ENCODE assay signal across 8 cellular contexts in genomic region chr19:18291019-18291524, GRCh38. TPM values are rescaled to one million over a fixed set of nuclear protein-coding genes. Genes with fewer than 3 reads are reported as not detected.
DNase-seq lines count a peak whose midpoint lies in the region; ATAC-seq, FAIRE-seq and TF ChIP-seq lines count a peak whose summit lies in the region.

No MANE protein-coding gene starts in this region.

- TF ChIP-seq RAD21 in A549 (conservative IDR thresholded peaks at IDR 0.05 in 1 of 2, IDR thresholded peaks at IDR 0.05 in 1 of 2), result no peak

- DNase-seq in A549 (ENCODE audit: low read depth in 1 of 2, low spot score in 1 of 2) (no peak), adrenal gland (peak in 4 of 7 donors; percentile 34 to 66 (median 55)), mesenchymal stem cell (no peak), NCI-H446 treated with DMSO at 0.1 percent for 48 hours (lab: John Stamatoyannopoulos, UW) (no peak)

- intact Hi-C loops in adrenal gland (cut with DNase I), result no loop called here

- H4K91ac ChIP-seq in mesenchymal stem cell (ENCODE audit: low read length), result peak overlapping the region; percentile 98

- FAIRE-seq in A549 (lab: Jason Lieb, UNC), result no peak

- H3K27ac ChIP-seq in A549, result peak overlapping the region; percentile 99 to 100
- peak overlapping the region; percentile 96 to 100 (median 98) for H3K27ac ChIP-seq in adrenal gland
- H3K27ac ChIP-seq in mesenchymal stem cell (ENCODE audit: low read length, poor library complexity, severe bottlenecking), result peak overlapping the region; percentile 57

- no peak for ATAC-seq in A549
- peak; percentile 1 for ATAC-seq in GM21825 (IDR thresholded peaks at IDR 0.05; ENCODE audit: unreplicated experiment)
- no peak for ATAC-seq in HG02623 (IDR thresholded peaks at IDR 0.05; ENCODE audit: unreplicated experiment)
- ATAC-seq in GM19324 (IDR thresholded peaks at IDR 0.05; ENCODE audit: low FRiP score, unreplicated experiment), result no peak
- no peak for ATAC-seq in GM19455 (IDR thresholded peaks at IDR 0.05; ENCODE audit: unreplicated experiment)

- H3K79me1 ChIP-seq in mesenchymal stem cell (replicated peaks; ENCODE audit: low read length, poor library complexity, severe bottlenecking), result no peaks in the 10 kb centered on the region

- H3K9me3 ChIP-seq in A549 (no peaks in the 10 kb centered on the region), adrenal gland (replicated peaks in 1 of 3) (no peaks in the 10 kb centered on the region), mesenchymal stem cell (ENCODE audit: control insufficient read depth, low read length) (no peaks in the 10 kb centered on the region)

- H3K36me3 ChIP-seq in adrenal gland (replicated peaks in 1 of 2) (no peaks in the 10 kb centered on the region), mesenchymal stem cell (ENCODE audit: control insufficient read depth in 1 of 2, insufficient read depth in 2 of 2, low read depth in 1 of 2, low read length in 2 of 2) (no peaks in the 10 kb centered on the region)

- H3K4me2 ChIP-seq in A549 (peak overlapping the region; percentile 92), mesenchymal stem cell (ENCODE audit: low read length, poor library complexity, severe bottlenecking) (peak overlapping the region; percentile 75)

- peak overlapping the region; percentile 94 for H3K9ac ChIP-seq in mesenchymal stem cell (ENCODE audit: low read length)

- POLR2A ChIA-PET in A549 (lab: Yijun Ruan, JAX), result interaction anchor here (2.5 to 3.0 kb wide), 3 partner anchors 10 to 31 kb away, joined by 48 to 235 read pairs (median 51); partner anchors contain the start of genes JUND and LSM4

- H3K4me3 ChIP-seq in A549, result peak overlapping the region; percentile 56
- peak overlapping the region in 2 of 4 donors; percentile 69 to 82 for H3K4me3 ChIP-seq in adrenal gland
- H3K4me3 ChIP-seq in mesenchymal stem cell (ENCODE audit: insufficient read depth in 1 of 2, low read depth in 1 of 2, low read length in 2 of 2), result peak overlapping the region; percentile 66 to 79

- no peak for TF ChIP-seq POLR2A in A549 (IDR thresholded peaks at IDR 0.05; ENCODE audit: low read length)
- no peak for TF ChIP-seq POLR2A in adrenal gland (IDR thresholded peaks at IDR 0.05)

- peak overlapping the region; percentile 95 for H2BK15ac ChIP-seq in mesenchymal stem cell (ENCODE audit: low read depth, poor library complexity, severe bottlenecking)

- H2BK12ac ChIP-seq in mesenchymal stem cell (ENCODE audit: low read length in 2 of 2), result peak overlapping the region; percentile 69 to 96

- H2AK5ac ChIP-seq in mesenchymal stem cell (ENCODE audit: low read length, severe bottlenecking), result peak overlapping the region; percentile 86

- TF ChIP-seq CTCF in A549 (IDR thresholded peaks at IDR 0.05) (no peak), adrenal gland (IDR thresholded peaks at IDR 0.05) (no peak)

- CTCF ChIA-PET in A549 (lab: Yijun Ruan, JAX), result interaction anchor here (6.5 kb wide), 1 partner anchor 12 kb away, joined by 57 read pairs; the partner anchor contains the start of gene JUND

- peak overlapping the region; percentile 45 to 90 for H3K4ac ChIP-seq in mesenchymal stem cell (ENCODE audit: low read depth in 1 of 2, low read length in 2 of 2)

- peak overlapping the region; percentile 81 to 89 for H3K18ac ChIP-seq in mesenchymal stem cell (ENCODE audit: low read depth in 1 of 2, low read length in 2 of 2)

- peaks cover 30% of the 10 kb centered on the region for H3K4me1 ChIP-seq in A549
- H3K4me1 ChIP-seq in adrenal gland (replicated peaks in 1 of 2), result peaks cover 26 to 35% of the 10 kb centered on the region in 2 donors
- H3K4me1 ChIP-seq in mesenchymal stem cell (ENCODE audit: control insufficient read depth, insufficient read depth, low read depth, low read length), result peaks cover 45% of the 10 kb centered on the region

- peak overlapping the region; percentile 88 for H4K8ac ChIP-seq in mesenchymal stem cell (ENCODE audit: low read length)

- no peak for TF ChIP-seq EP300 in A549 (IDR thresholded peaks at IDR 0.05)

- H3K27me3 ChIP-seq in adrenal gland (no peaks in the 10 kb centered on the region), mesenchymal stem cell (ENCODE audit: control insufficient read depth in 1 of 2, insufficient read depth in 1 of 2, low read length in 2 of 2) (no peaks in the 10 kb centered on the region)

- peak overlapping the region; percentile 94 for H2BK120ac ChIP-seq in mesenchymal stem cell (ENCODE audit: low read depth, low read length)

- H3K23ac ChIP-seq in mesenchymal stem cell (ENCODE audit: low read length in 2 of 2), result peak overlapping the region in 1 of 2 experiments; percentile 81

- 79% methylated on average over 19 of the region's 21 CpGs for WGBS in A549 (ENCODE audit: missing lambda C conversion rate)
- 51 to 64% (median 57%) methylated on average over 12 to 21 of the region's 21 CpGs for WGBS in adrenal gland, 4 donors
- WGBS in mesenchymal stem cell, result 61% methylated on average over 20 of the region's 21 CpGs

- peak overlapping the region; percentile 9 for H2BK5ac ChIP-seq in mesenchymal stem cell (ENCODE audit: low read depth, low read length, poor library complexity, severe bottlenecking)

- no peak overlapping the region for H3K14ac ChIP-seq in mesenchymal stem cell (ENCODE audit: low read length in 2 of 2)

- no peak overlapping the region for H2AFZ ChIP-seq in mesenchymal stem cell (ENCODE audit: low read depth, low read length)

TF ChIP-seq in A549, 52 proteins besides CTCF, POLR2A, EP300 and RAD21 (continues in another document):
- no peak for TF ChIP-seq ELK1 (IDR thresholded peaks at IDR 0.05; ENCODE audit: low read depth, low read length)
- TF ChIP-seq HOXB5 (CRISPR knock-in tag; IDR thresholded peaks at IDR 0.05), result no peak
- no peak for TF ChIP-seq MAX (IDR thresholded peaks at IDR 0.05)
- TF ChIP-seq FOSB (CRISPR knock-in tag; IDR thresholded peaks at IDR 0.05), result no peak
- TF ChIP-seq KDM1A (IDR thresholded peaks at IDR 0.05; ENCODE audit: low read depth), result peak; percentile 32; the same call in 1 of the 2 replicates
- TF ChIP-seq ZC3H11A (IDR thresholded peaks at IDR 0.05), result no peak
- no peak for TF ChIP-seq EHF (CRISPR knock-in tag; IDR thresholded peaks at IDR 0.05)

RNA-seq across cellular contexts. Expression of gene JUND, which starts 9.7 kb away (rescaled TPM):
- polyA plus RNA-seq in A549 (2011; rRNA removed) (52.9 and 68.9 TPM in 2 replicates), A549 (2017; fragmentation: RNase III; extraction: RNeasy Plus Mini Kit Qiagen cat#74134 plus additional on column Dnase treatment) (52.6 to 70.4 TPM (median 65.1 TPM) in 3 replicates), adrenal gland (100 to 1,000 TPM in 2 of 3 donors, 10 to 100 TPM in 1; 35.9 to 226 (median 104) TPM)
- polyA plus RNA-seq in A549 (2012; cell fraction: cytosol; rRNA removed), result 96.0 and 202 TPM in 2 replicates
- 69.5 and 147 TPM in 2 replicates for polyA plus RNA-seq in A549 (2012; cell fraction: nucleus; rRNA removed)
- 23.0 and 35.5 TPM in 2 replicates for polyA minus RNA-seq in A549 (2011; rRNA and poly(A)+ RNA removed)
- total RNA-seq in adrenal gland, result 100 to 1,000 TPM; 181 to 533 (median 361) TPM
- polyA plus RNA-seq in mesenchymal stem cell (2013, experiment 1 of 2), result 173 TPM
- 178 TPM for polyA plus RNA-seq in mesenchymal stem cell (2013, experiment 2 of 2)

RNA-seq across cellular contexts. Expression of gene IQCN, which starts 16.8 kb away (rescaled TPM):
- polyA plus RNA-seq in A549 (2011; rRNA removed) (0.34 and 0.63 TPM in 2 replicates), A549 (2017; fragmentation: RNase III; extraction: RNeasy Plus Mini Kit Qiagen cat#74134 plus additional on column Dnase treatment) (0.49 to 0.64 TPM (median 0.50 TPM) in 3 replicates), adrenal gland (10 to 100 TPM in 1 of 3 donors, 1 to 10 TPM in 1, under 1 TPM in 1; 0.59 to 45.2 (median 6.0) TPM)
- polyA plus RNA-seq in A549 (2012; cell fraction: cytosol; rRNA removed), result 0.17 and 0.21 TPM in 2 replicates
- 2.2 and 2.4 TPM in 2 replicates for polyA plus RNA-seq in A549 (2012; cell fraction: nucleus; rRNA removed)
- 1.5 and 2.2 TPM in 2 replicates for polyA minus RNA-seq in A549 (2011; rRNA and poly(A)+ RNA removed)
- total RNA-seq in adrenal gland, result 1 to 10 TPM in 7 of 8 donors, under 1 TPM in 1; 0.30 to 5.4 (median 2.4) TPM
- polyA plus RNA-seq in mesenchymal stem cell (2013, experiment 1 of 2), result 0.30 TPM
- polyA plus RNA-seq in mesenchymal stem cell (2013, experiment 2 of 2), result 0.33 TPM

RNA-seq across cellular contexts. Expression of gene LSM4, which starts 31.8 kb away (rescaled TPM):
- polyA plus RNA-seq in A549 (2011; rRNA removed) (106 and 154 TPM in 2 replicates), A549 (2017; fragmentation: RNase III; extraction: RNeasy Plus Mini Kit Qiagen cat#74134 plus additional on column Dnase treatment) (169 to 180 TPM (median 171 TPM) in 3 replicates), adrenal gland (100 to 1,000 TPM; 105 to 195 (median 120) TPM)
- polyA plus RNA-seq in A549 (2012; cell fraction: cytosol; rRNA removed), result 311 and 362 TPM in 2 replicates
- polyA plus RNA-seq in A549 (2012; cell fraction: nucleus; rRNA removed), result 158 and 166 TPM in 2 replicates
- polyA minus RNA-seq in A549 (2011; rRNA and poly(A)+ RNA removed), result 51.2 and 54.0 TPM in 2 replicates
- 100 to 1,000 TPM; 107 to 290 (median 161) TPM for total RNA-seq in adrenal gland
- 97.6 TPM for polyA plus RNA-seq in mesenchymal stem cell (2013, experiment 1 of 2)
- polyA plus RNA-seq in mesenchymal stem cell (2013, experiment 2 of 2), result 98.6 TPM

RNA-seq across cellular contexts. Expression of gene PGPEP1, which starts 49.3 kb away (rescaled TPM):
- polyA plus RNA-seq in A549 (2011; rRNA removed) (7.1 and 8.6 TPM in 2 replicates), A549 (2017; fragmentation: RNase III; extraction: RNeasy Plus Mini Kit Qiagen cat#74134 plus additional on column Dnase treatment) (4.5 to 5.9 TPM (median 5.3 TPM) in 3 replicates), adrenal gland (10 to 100 TPM; 20.3 to 46.1 (median 21.1) TPM)
- polyA plus RNA-seq in A549 (2012; cell fraction: cytosol; rRNA removed), result 2.4 and 3.9 TPM in 2 replicates
- polyA plus RNA-seq in A549 (2012; cell fraction: nucleus; rRNA removed), result 2.9 and 3.5 TPM in 2 replicates
- 23.2 and 30.1 TPM in 2 replicates for polyA minus RNA-seq in A549 (2011; rRNA and poly(A)+ RNA removed)
- total RNA-seq in adrenal gland, result 10 to 100 TPM; 31.6 to 89.2 (median 58.6) TPM
- polyA plus RNA-seq in mesenchymal stem cell (2013, experiment 1 of 2), result 69.3 TPM
- 64.4 TPM for polyA plus RNA-seq in mesenchymal stem cell (2013, experiment 2 of 2)

Comparison
In these comparisons a context has a peak if more than half of its experiments do, and no peak if none do; other contexts are left out.
1. DNase-seq: peak in adrenal gland (4 of 7); none in A549 (0 of 2), mesenchymal stem cell (single experiment) and NCI-H446 treated with DMSO at 0.1 percent for 48 hours (single experiment).
2. Peak in every context shown above with its lines, with median percentiles within 50 percentile points of each other: H3K27ac ChIP-seq.